In genomic region chr16:29916979-29917378, GRCh38 we compare ENCODE assay signal across 20 cellular contexts. TPM values are rescaled to one million over a fixed set of nuclear protein-coding genes. Genes with fewer than 3 reads are reported as not detected.
DNase-seq lines count a peak whose midpoint lies in the region; ATAC-seq, FAIRE-seq and TF ChIP-seq lines count a peak whose summit lies in the region.
"Had no signal": no experiment of that assay in that cellular context is flagged by ENCODE, and none has a peak within 500 bp of the region (broad histone marks: within the 10 kb centered on the region; RNA-seq: fewer than 3 reads in every experiment).

No MANE protein-coding gene starts in this region.

- H3K9me3 ChIP-seq in HepG2 (ENCODE audit: low read length) (no peaks in the 10 kb centered on the region), right lobe of liver (no peaks in the 10 kb centered on the region)

- TF ChIP-seq POLR2A in HepG2 (IDR thresholded peaks at IDR 0.05; ENCODE audit: insufficient read depth in 1 of 2, low read depth in 2 of 2, low read length in 2 of 2) (no peak), right lobe of liver (IDR thresholded peaks at IDR 0.05) (no peak)

- no peaks in the 10 kb centered on the region for H3K79me2 ChIP-seq in HepG2 (ENCODE audit: insufficient read depth, low read length)

- H3K4me1 ChIP-seq in HepG2 (ENCODE audit: insufficient read depth, low read length) (peaks cover 14% of the 10 kb centered on the region), right lobe of liver (no peaks in the 10 kb centered on the region)

- H2AFZ ChIP-seq in HepG2 (ENCODE audit: low read length) = no peak overlapping the region

- TF ChIP-seq EP300 in HepG2 (IDR thresholded peaks at IDR 0.05; ENCODE audit: low read depth in 2 of 2, low read length in 2 of 2) = no peak
- TF ChIP-seq EP300 in HepG2 (CRISPR knock-in tag; IDR thresholded peaks at IDR 0.05; ENCODE audit: borderline replicate concordance) = no peak

- H3K9ac ChIP-seq in HepG2 (ENCODE audit: insufficient read depth, low read depth, low read length) = no peak overlapping the region

- DNase-seq in HepG2 (ENCODE audit: low spot score) = peak; percentile 41
- DNase-seq in right lobe of liver = no peak
- peak; percentile 13 for DNase-seq in RCC 7860 (ENCODE audit: low spot score)
- no peak for DNase-seq in epithelial cell of esophagus (ENCODE audit: low read depth)
- DNase-seq in cerebellum (ENCODE audit: low spot score) = no peak
- no peak for DNase-seq in cortex of kidney (lab: John Stamatoyannopoulos, UW)
- DNase-seq: EL, IMR-90, NCI-H1694, NCI-H2081, NCI-H2171, NCI-H345, NCI-H524, NCI-H82, Right ventricle myocardium superior had no signal

- H3K27me3 ChIP-seq in HepG2 (ENCODE audit: control insufficient read depth in 1 of 2, insufficient read depth in 2 of 2, low read length in 2 of 2) (no peaks in the 10 kb centered on the region), right lobe of liver (no peaks in the 10 kb centered on the region)

- no peak for TF ChIP-seq CTCF in HepG2 (CRISPR knock-in tag; IDR thresholded peaks at IDR 0.05)
- no peak for TF ChIP-seq CTCF in right lobe of liver (IDR thresholded peaks at IDR 0.05)
- peak; percentile 6 for TF ChIP-seq CTCF in epithelial cell of esophagus (IDR thresholded peaks at IDR 0.05; ENCODE audit: insufficient read depth, low read depth, low read length, missing control alignments)

- FAIRE-seq in HepG2 (lab: Jason Lieb, UNC) (no peak), RCC 7860 (lab: Jason Lieb, UNC) (no peak)
- FAIRE-seq: A204.1, H54, HTR-8/SVneo had no signal

- no peak overlapping the region for H3K4me3 ChIP-seq in HepG2 (replicated peaks in 1 of 3; ENCODE audit: insufficient read depth in 1 of 3, low read depth in 2 of 3, low read length in 3 of 3)
- no peak overlapping the region for H3K4me3 ChIP-seq in right lobe of liver
- H3K4me3 ChIP-seq in epithelial cell of esophagus (ENCODE audit: low read length) = no peak overlapping the region

- H3K27ac ChIP-seq in HepG2 (ENCODE audit: extremely low read length, insufficient read depth, low read length) = no peak overlapping the region
- H3K27ac ChIP-seq in right lobe of liver = no peak overlapping the region

- peak; percentile 82 for ATAC-seq in HepG2
- no peak for ATAC-seq in right lobe of liver
- no peak for ATAC-seq in HG02970 (IDR thresholded peaks at IDR 0.05; ENCODE audit: low FRiP score, unreplicated experiment)

- CTCF ChIA-PET in HepG2 (lab: Yijun Ruan, JAX; ENCODE audit: low intra/inter-chr PET ratio, low total read pairs) = no interaction called here

- no TSS peak for BruUV-seq in HepG2 (replicated peaks; lab: Mats Ljungman, UMichigan)

- no peak for TF ChIP-seq RAD21 in HepG2 (CRISPR knock-in tag; IDR thresholded peaks at IDR 0.05)

- POLR2A ChIA-PET in HepG2 (lab: Yijun Ruan, JAX) = interaction anchor here (0.6 to 4.8 kb wide), 5 partner anchors 9 to 88 kb away, joined by 3 to 34 read pairs (median 10); partner anchors contain the start of genes ASPHD1, KCTD13, SEZ6L2 and TAOK2

- 100% methylated on average over 1 of the region's 1 CpG for WGBS in HepG2 (ENCODE audit: low lambda C conversion rate)
- WGBS in right lobe of liver (ENCODE audit: insufficient coverage, low coverage, low lambda C conversion rate, missing lambda C conversion rate) = 82% methylated on average over 1 of the region's 1 CpG

- H3K4me2 ChIP-seq in HepG2 (ENCODE audit: low read depth, low read length) = no peak overlapping the region

- intact Hi-C loops in HepG2 (cut with micrococcal nuclease; ENCODE audit: unreplicated experiment) (no loop called here), right lobe of liver (cut with DNase I) (no loop called here)

- no peaks in the 10 kb centered on the region for H4K20me1 ChIP-seq in HepG2 (ENCODE audit: insufficient read depth, low read length)

- peaks cover 3 to 27% of the 10 kb centered on the region in 2 experiments; a peak in 3 of 5 replicates for H3K36me3 ChIP-seq in HepG2 (replicated peaks in 1 of 2; ENCODE audit: control insufficient read depth in 1 of 2, insufficient read depth in 2 of 2, low read length in 2 of 2)
- H3K36me3 ChIP-seq in right lobe of liver = peaks cover 0 to 24% (median 0%) of the 10 kb centered on the region in 4 donors

- in situ Hi-C loops in HepG2 (cut with HindIII; ENCODE audit: extremely low pct_ligation_motif_present, low pct_unique_long_range_greater_than_20kb) = no loop called here

RNA-seq across cellular contexts. Expression of gene KCTD13, which starts 9.0 kb away (rescaled TPM):
- total RNA-seq in HepG2 (2016; rRNA removed; fragmentation: Illumina TruSeq; extraction: Trizol) (3.9 and 6.3 TPM in 2 replicates), right lobe of liver (10 to 100 TPM in 1 of 6 experiments, 1 to 10 TPM in 5; 5.4 to 13.5 (median 7.2) TPM), cerebellum (20.3 TPM)
- total RNA-seq in HepG2 (2016; cell fraction: cytosol; rRNA removed; fragmentation: Illumina TruSeq; extraction: Trizol; ENCODE audit: low read depth) = 5.8 and 7.7 TPM in 2 replicates
- 2.8 and 7.4 TPM in 2 replicates for total RNA-seq in HepG2 (2016; cell fraction: insoluble cytoplasmic fraction; rRNA removed; fragmentation: Illumina TruSeq; extraction: Trizol)
- 7.3 and 8.6 TPM in 2 replicates for total RNA-seq in HepG2 (2016; cell fraction: membrane; rRNA removed; fragmentation: Illumina TruSeq; extraction: Trizol)
- total RNA-seq in HepG2 (2016; cell fraction: nucleus; rRNA removed; fragmentation: Illumina TruSeq; extraction: Trizol) = 9.6 and 9.7 TPM in 2 replicates
- polyA plus RNA-seq in HepG2 (2011; rRNA removed) = 14.7 and 15.2 TPM in 2 replicates
- polyA plus RNA-seq in HepG2 (2011; cell fraction: cytosol; rRNA removed) = 8.7 and 10.2 TPM in 2 replicates
- polyA plus RNA-seq in HepG2 (2011; cell fraction: nucleus; rRNA removed) = 37.3 and 41.9 TPM in 2 replicates
- polyA plus RNA-seq in HepG2 (2012) = 8.8 and 11.0 TPM in 2 replicates
- 5.4 and 7.2 TPM in 2 replicates for polyA plus RNA-seq in HepG2 (2016; cell fraction: cytosol; fragmentation: Illumina TruSeq; extraction: Trizol; ENCODE audit: low read depth)
- 6.8 and 8.7 TPM in 2 replicates for polyA plus RNA-seq in HepG2 (2016; cell fraction: insoluble cytoplasmic fraction; fragmentation: Illumina TruSeq; extraction: Trizol; ENCODE audit: low read depth)
- polyA plus RNA-seq in HepG2 (2016; cell fraction: membrane; fragmentation: Illumina TruSeq; extraction: Trizol; ENCODE audit: low read depth) = 8.5 and 8.9 TPM in 2 replicates
- 31.0 and 34.1 TPM in 2 replicates for polyA plus RNA-seq in HepG2 (2016; cell fraction: nucleus; fragmentation: Illumina TruSeq; extraction: Trizol; ENCODE audit: insufficient read depth, low read depth)
- 17.9 and 20.7 TPM in 2 replicates for polyA minus RNA-seq in HepG2 (2011; rRNA and poly(A)+ RNA removed; ENCODE audit: low replicate concordance)
- 4.5 and 5.2 TPM in 2 replicates for polyA minus RNA-seq in HepG2 (2011; cell fraction: cytosol; rRNA and poly(A)+ RNA removed)
- 18.8 and 20.0 TPM in 2 replicates for polyA minus RNA-seq in HepG2 (2011; cell fraction: nucleus; rRNA and poly(A)+ RNA removed)

RNA-seq across cellular contexts. Expression of gene ASPHD1, which starts 16.7 kb away (rescaled TPM):
- total RNA-seq in HepG2 (2016; rRNA removed; fragmentation: Illumina TruSeq; extraction: Trizol) = 15.6 and 19.7 TPM in 2 replicates
- 24.1 and 26.2 TPM in 2 replicates for total RNA-seq in HepG2 (2016; cell fraction: cytosol; rRNA removed; fragmentation: Illumina TruSeq; extraction: Trizol; ENCODE audit: low read depth)
- 15.4 and 16.9 TPM in 2 replicates for total RNA-seq in HepG2 (2016; cell fraction: insoluble cytoplasmic fraction; rRNA removed; fragmentation: Illumina TruSeq; extraction: Trizol)
- total RNA-seq in HepG2 (2016; cell fraction: membrane; rRNA removed; fragmentation: Illumina TruSeq; extraction: Trizol) = 20.0 and 24.1 TPM in 2 replicates
- total RNA-seq in HepG2 (2016; cell fraction: nucleus; rRNA removed; fragmentation: Illumina TruSeq; extraction: Trizol) = 11.4 and 16.6 TPM in 2 replicates
- 13.1 and 15.6 TPM in 2 replicates for polyA plus RNA-seq in HepG2 (2011; rRNA removed)
- 13.1 and 24.4 TPM in 2 replicates for polyA plus RNA-seq in HepG2 (2011; cell fraction: cytosol; rRNA removed)
- 19.1 and 19.6 TPM in 2 replicates for polyA plus RNA-seq in HepG2 (2011; cell fraction: nucleus; rRNA removed)
- polyA plus RNA-seq in HepG2 (2012) = 21.4 and 27.6 TPM in 2 replicates
- 40.7 and 41.8 TPM in 2 replicates for polyA plus RNA-seq in HepG2 (2016; cell fraction: cytosol; fragmentation: Illumina TruSeq; extraction: Trizol; ENCODE audit: low read depth)
- 24.8 and 27.8 TPM in 2 replicates for polyA plus RNA-seq in HepG2 (2016; cell fraction: insoluble cytoplasmic fraction; fragmentation: Illumina TruSeq; extraction: Trizol; ENCODE audit: low read depth)
- 36.3 and 40.4 TPM in 2 replicates for polyA plus RNA-seq in HepG2 (2016; cell fraction: membrane; fragmentation: Illumina TruSeq; extraction: Trizol; ENCODE audit: low read depth)
- 44.0 and 50.6 TPM in 2 replicates for polyA plus RNA-seq in HepG2 (2016; cell fraction: nucleus; fragmentation: Illumina TruSeq; extraction: Trizol; ENCODE audit: insufficient read depth, low read depth)
- 9.7 and 9.8 TPM in 2 replicates for polyA minus RNA-seq in HepG2 (2011; rRNA and poly(A)+ RNA removed; ENCODE audit: low replicate concordance)
- polyA minus RNA-seq in HepG2 (2011; cell fraction: cytosol; rRNA and poly(A)+ RNA removed) = 7.6 and 9.7 TPM in 2 replicates
- 5.4 and 8.5 TPM in 2 replicates for polyA minus RNA-seq in HepG2 (2011; cell fraction: nucleus; rRNA and poly(A)+ RNA removed)
- under 1 TPM in 2 of 6 experiments, not detected in 4; 0.38 to 0.50 TPM for total RNA-seq in right lobe of liver
- 5.0 TPM for total RNA-seq in cerebellum
- total RNA-seq: Right ventricle myocardium superior had no signal
- polyA plus RNA-seq: CD14-positive monocyte had no signal

RNA-seq across cellular contexts. Expression of gene SEZ6L2, which starts 17.6 kb away (rescaled TPM):
- total RNA-seq in HepG2 (2016; rRNA removed; fragmentation: Illumina TruSeq; extraction: Trizol) (6.6 and 14.9 TPM in 2 replicates), right lobe of liver (under 1 TPM; 0.15 to 0.56 (median 0.32) TPM), cerebellum (26.0 TPM)
- 3.7 and 4.1 TPM in 2 replicates for total RNA-seq in HepG2 (2016; cell fraction: cytosol; rRNA removed; fragmentation: Illumina TruSeq; extraction: Trizol; ENCODE audit: low read depth)
- 6.3 and 16.9 TPM in 2 replicates for total RNA-seq in HepG2 (2016; cell fraction: insoluble cytoplasmic fraction; rRNA removed; fragmentation: Illumina TruSeq; extraction: Trizol)
- 4.3 and 4.9 TPM in 2 replicates for total RNA-seq in HepG2 (2016; cell fraction: membrane; rRNA removed; fragmentation: Illumina TruSeq; extraction: Trizol)
- total RNA-seq in HepG2 (2016; cell fraction: nucleus; rRNA removed; fragmentation: Illumina TruSeq; extraction: Trizol) = 21.8 and 29.5 TPM in 2 replicates
- 16.9 and 30.7 TPM in 2 replicates for polyA plus RNA-seq in HepG2 (2011; rRNA removed)
- 12.5 and 15.5 TPM in 2 replicates for polyA plus RNA-seq in HepG2 (2011; cell fraction: cytosol; rRNA removed)
- polyA plus RNA-seq in HepG2 (2011; cell fraction: nucleus; rRNA removed) = 35.5 and 38.0 TPM in 2 replicates
- polyA plus RNA-seq in HepG2 (2012) = 37.5 and 51.6 TPM in 2 replicates
- 3.0 TPM in 2 replicates for polyA plus RNA-seq in HepG2 (2016; cell fraction: cytosol; fragmentation: Illumina TruSeq; extraction: Trizol; ENCODE audit: low read depth)
- polyA plus RNA-seq in HepG2 (2016; cell fraction: insoluble cytoplasmic fraction; fragmentation: Illumina TruSeq; extraction: Trizol; ENCODE audit: low read depth) = 11.5 and 16.2 TPM in 2 replicates
- 4.0 and 4.3 TPM in 2 replicates for polyA plus RNA-seq in HepG2 (2016; cell fraction: membrane; fragmentation: Illumina TruSeq; extraction: Trizol; ENCODE audit: low read depth)
- polyA plus RNA-seq in HepG2 (2016; cell fraction: nucleus; fragmentation: Illumina TruSeq; extraction: Trizol; ENCODE audit: insufficient read depth, low read depth) = 54.8 and 59.9 TPM in 2 replicates
- polyA minus RNA-seq in HepG2 (2011; rRNA and poly(A)+ RNA removed; ENCODE audit: low replicate concordance) = 3.1 and 15.3 TPM in 2 replicates
- 14.8 and 23.0 TPM in 2 replicates for polyA minus RNA-seq in HepG2 (2011; cell fraction: cytosol; rRNA and poly(A)+ RNA removed)
- polyA minus RNA-seq in HepG2 (2011; cell fraction: nucleus; rRNA and poly(A)+ RNA removed) = 5.0 and 6.7 TPM in 2 replicates
- polyA plus RNA-seq: CD14-positive monocyte had no signal

RNA-seq across cellular contexts. Expression of gene TMEM219, which starts 44.9 kb away (rescaled TPM):
- total RNA-seq in HepG2 (2016; rRNA removed; fragmentation: Illumina TruSeq; extraction: Trizol) = 64.5 and 105 TPM in 2 replicates
- 761 and 811 TPM in 2 replicates for total RNA-seq in HepG2 (2016; cell fraction: cytosol; rRNA removed; fragmentation: Illumina TruSeq; extraction: Trizol; ENCODE audit: low read depth)
- 62.0 and 109 TPM in 2 replicates for total RNA-seq in HepG2 (2016; cell fraction: insoluble cytoplasmic fraction; rRNA removed; fragmentation: Illumina TruSeq; extraction: Trizol)
- 407 and 415 TPM in 2 replicates for total RNA-seq in HepG2 (2016; cell fraction: membrane; rRNA removed; fragmentation: Illumina TruSeq; extraction: Trizol)
- 62.1 and 65.6 TPM in 2 replicates for total RNA-seq in HepG2 (2016; cell fraction: nucleus; rRNA removed; fragmentation: Illumina TruSeq; extraction: Trizol)
- polyA plus RNA-seq in HepG2 (2011; rRNA removed) = 115 and 151 TPM in 2 replicates
- polyA plus RNA-seq in HepG2 (2011; cell fraction: cytosol; rRNA removed) = 126 and 145 TPM in 2 replicates
- 259 and 324 TPM in 2 replicates for polyA plus RNA-seq in HepG2 (2011; cell fraction: nucleus; rRNA removed)
- 94.7 and 126 TPM in 2 replicates for polyA plus RNA-seq in HepG2 (2012)
- polyA plus RNA-seq in HepG2 (2016; cell fraction: cytosol; fragmentation: Illumina TruSeq; extraction: Trizol; ENCODE audit: low read depth) = 761 and 764 TPM in 2 replicates
- polyA plus RNA-seq in HepG2 (2016; cell fraction: insoluble cytoplasmic fraction; fragmentation: Illumina TruSeq; extraction: Trizol; ENCODE audit: low read depth) = 53.8 and 60.5 TPM in 2 replicates
- polyA plus RNA-seq in HepG2 (2016; cell fraction: membrane; fragmentation: Illumina TruSeq; extraction: Trizol; ENCODE audit: low read depth) = 363 and 365 TPM in 2 replicates
- 104 and 107 TPM in 2 replicates for polyA plus RNA-seq in HepG2 (2016; cell fraction: nucleus; fragmentation: Illumina TruSeq; extraction: Trizol; ENCODE audit: insufficient read depth, low read depth)
- polyA minus RNA-seq in HepG2 (2011; rRNA and poly(A)+ RNA removed; ENCODE audit: low replicate concordance) = 49.5 and 97.0 TPM in 2 replicates
- 34.3 and 40.4 TPM in 2 replicates for polyA minus RNA-seq in HepG2 (2011; cell fraction: cytosol; rRNA and poly(A)+ RNA removed)
- polyA minus RNA-seq in HepG2 (2011; cell fraction: nucleus; rRNA and poly(A)+ RNA removed) = 48.5 and 65.4 TPM in 2 replicates
- 10 to 100 TPM; 49.9 to 75.9 (median 57.1) TPM for total RNA-seq in right lobe of liver
- 19.1 TPM for total RNA-seq in cerebellum

RNA-seq across cellular contexts. Expression of gene CDIPT, which starts 54.0 kb away (rescaled TPM):
- total RNA-seq in HepG2 (2016; rRNA removed; fragmentation: Illumina TruSeq; extraction: Trizol) (39.2 and 54.9 TPM in 2 replicates), right lobe of liver (10 to 100 TPM; 35.1 to 96.6 (median 58.2) TPM), cerebellum (37.2 TPM)
- total RNA-seq in HepG2 (2016; cell fraction: cytosol; rRNA removed; fragmentation: Illumina TruSeq; extraction: Trizol; ENCODE audit: low read depth) = 23.3 and 32.6 TPM in 2 replicates
- total RNA-seq in HepG2 (2016; cell fraction: insoluble cytoplasmic fraction; rRNA removed; fragmentation: Illumina TruSeq; extraction: Trizol) = 43.4 and 55.7 TPM in 2 replicates
- total RNA-seq in HepG2 (2016; cell fraction: membrane; rRNA removed; fragmentation: Illumina TruSeq; extraction: Trizol) = 45.8 and 63.4 TPM in 2 replicates
- 32.9 and 36.1 TPM in 2 replicates for total RNA-seq in HepG2 (2016; cell fraction: nucleus; rRNA removed; fragmentation: Illumina TruSeq; extraction: Trizol)
- 97.5 and 109 TPM in 2 replicates for polyA plus RNA-seq in HepG2 (2011; rRNA removed)
- 106 and 126 TPM in 2 replicates for polyA plus RNA-seq in HepG2 (2011; cell fraction: cytosol; rRNA removed)
- polyA plus RNA-seq in HepG2 (2011; cell fraction: nucleus; rRNA removed) = 59.6 and 70.3 TPM in 2 replicates
- polyA plus RNA-seq in HepG2 (2012) = 53.5 and 77.9 TPM in 2 replicates
- 28.1 and 42.6 TPM in 2 replicates for polyA plus RNA-seq in HepG2 (2016; cell fraction: cytosol; fragmentation: Illumina TruSeq; extraction: Trizol; ENCODE audit: low read depth)
- polyA plus RNA-seq in HepG2 (2016; cell fraction: insoluble cytoplasmic fraction; fragmentation: Illumina TruSeq; extraction: Trizol; ENCODE audit: low read depth) = 49.9 and 51.9 TPM in 2 replicates
- polyA plus RNA-seq in HepG2 (2016; cell fraction: membrane; fragmentation: Illumina TruSeq; extraction: Trizol; ENCODE audit: low read depth) = 49.0 and 62.7 TPM in 2 replicates
- polyA plus RNA-seq in HepG2 (2016; cell fraction: nucleus; fragmentation: Illumina TruSeq; extraction: Trizol; ENCODE audit: insufficient read depth, low read depth) = 63.3 and 67.6 TPM in 2 replicates
- 98.0 and 109 TPM in 2 replicates for polyA minus RNA-seq in HepG2 (2011; rRNA and poly(A)+ RNA removed; ENCODE audit: low replicate concordance)
- polyA minus RNA-seq in HepG2 (2011; cell fraction: cytosol; rRNA and poly(A)+ RNA removed) = 39.7 and 49.2 TPM in 2 replicates
- polyA minus RNA-seq in HepG2 (2011; cell fraction: nucleus; rRNA and poly(A)+ RNA removed) = 15.5 and 25.5 TPM in 2 replicates

Comparison
In these comparisons a context has a peak if more than half of its experiments do, and no peak if none do; other contexts are left out.
1. DNase-seq: peak in HepG2 (single experiment) and RCC 7860 (single experiment); none in right lobe of liver (0 of 3), epithelial cell of esophagus (single experiment), cerebellum (single experiment) and cortex of kidney (single experiment).